ENCODE assay signal across 8 cellular contexts in genomic region chr7:151727579-151728285, GRCh38.
DNase-seq lines count a peak whose midpoint lies in the region; ATAC-seq and TF ChIP-seq lines count a peak whose summit lies in the region.

No MANE protein-coding gene starts in this region.

- in situ Hi-C loops in transverse colon (cut with MboI; ENCODE audit: low pct_ligation_motif_present in 1 of 4, low pct_unique_long_range_greater_than_20kb in 1 of 4, low sequenced_read_pairs in 3 of 4) = loop anchor here in 2 of 4 donors (25.0 kb wide), 2 partner anchors 90 to 265 kb away; no protein-coding TSS in a partner anchor

- TF ChIP-seq POLR2A in transverse colon (IDR thresholded peaks at IDR 0.05) = no peak

- peaks cover 10 to 12% (median 11%) of the 10 kb centered on the region in 4 donors for H3K4me1 ChIP-seq in transverse colon

- H3K27me3 ChIP-seq in transverse colon = no peaks in the 10 kb centered on the region

- H3K27ac ChIP-seq in transverse colon = peak overlapping the region; percentile 33 to 65 (median 38)

- peak; percentile 86 for ATAC-seq in GM18868 (IDR thresholded peaks at IDR 0.05; ENCODE audit: unreplicated experiment)
- ATAC-seq in activated CD4-positive, CD25-positive, alpha-beta regulatory T cell treated with anti-CD3 and anti-CD28 coated beads, Interleukin-2, amount 50 U/mL, for 24 hours = peak; percentile 95 to 97
- peak; percentile 95 for ATAC-seq in omental fat pad (ENCODE audit: low FRiP score)

- intact Hi-C loops in transverse colon (cut with DNase I; ENCODE audit: low total_unique reads) = no loop called here

- TF ChIP-seq EP300 in transverse colon (IDR thresholded peaks at IDR 0.05; ENCODE audit: low read depth) = no peak

- no peaks in the 10 kb centered on the region for H3K36me3 ChIP-seq in transverse colon

- H3K9me3 ChIP-seq in transverse colon = no peaks in the 10 kb centered on the region

- 47 to 60% methylated on average over 1 to 17 of the region's 18 CpGs for WGBS in transverse colon (ENCODE audit: low coverage in 1 of 2), 2 donors

- H3K4me3 ChIP-seq in epithelial cell of proximal tubule (ENCODE audit: low read depth, low read length) (no peak overlapping the region), transverse colon (no peak overlapping the region)

- peak; percentile 83 for DNase-seq in HS-27A (ENCODE audit: low read depth)
- DNase-seq in epithelial cell of proximal tubule (ENCODE audit: low read depth) = peak; percentile 85
- peak; percentile 77 for DNase-seq in omental fat pad (ENCODE audit: low spot score)
- DNase-seq in transverse colon = peak; percentile 66
- no peak for DNase-seq in NCI-H524 (lab: John Stamatoyannopoulos, UW)
- DNase-seq in NCI-H2171 treated with DMSO at 0.1 percent for 48 hours (lab: John Stamatoyannopoulos, UW) = no peak

- TF ChIP-seq CTCF in epithelial cell of proximal tubule (conservative IDR thresholded peaks at IDR 0.05; ENCODE audit: low read depth, low read length) = no peak
- TF ChIP-seq CTCF in omental fat pad (IDR thresholded peaks at IDR 0.05) = no peak
- no peak for TF ChIP-seq CTCF in transverse colon (IDR thresholded peaks at IDR 0.05)

Comparison
In these comparisons a context has a peak if more than half of its experiments do, and no peak if none do; other contexts are left out.
1. DNase-seq: peak in HS-27A (single experiment), epithelial cell of proximal tubule (single experiment), omental fat pad (single experiment) and transverse colon (single experiment); none in NCI-H524 (0 of 2) and NCI-H2171 treated with DMSO at 0.1 percent for 48 hours (single experiment).
2. Peak in every context shown above with its lines, with median percentiles within 50 percentile points of each other: ATAC-seq.